ENCODE assay signal across 23 cellular contexts in genomic region chr4:90142091-90142490, GRCh38. TPM values are rescaled to one million over a fixed set of nuclear protein-coding genes. Genes with fewer than 3 reads are reported as not detected.
DNase-seq lines count a peak whose midpoint lies in the region; ATAC-seq and TF ChIP-seq lines count a peak whose summit lies in the region.
"Had no signal": no experiment of that assay in that cellular context is flagged by ENCODE, and none has a peak within 500 bp of the region (broad histone marks: within the 10 kb centered on the region; RNA-seq: fewer than 3 reads in every experiment).

No MANE protein-coding gene starts in this region.

- no peak for TF ChIP-seq CTCF in neural cell (IDR thresholded peaks at IDR 0.05; ENCODE audit: poor library complexity, severe bottlenecking)

- H3K27ac ChIP-seq in neural cell (ENCODE audit: low read length) = no peak overlapping the region
- H3K27ac ChIP-seq: BLaER1, HL-60, RWPE1, SJSA1 had no signal

- H3K79me2 ChIP-seq in neural cell (replicated peaks; ENCODE audit: insufficient read depth, low read length) = peaks cover 18% of the 10 kb centered on the region

- H3K9me2 ChIP-seq in neural cell (ENCODE audit: insufficient read depth, low read length) = no peaks in the 10 kb centered on the region

- H3K9me3 ChIP-seq in neural cell (ENCODE audit: low read length) = no peaks in the 10 kb centered on the region
- H3K9me3 ChIP-seq: BLaER1, SJSA1 had no signal

- no peaks in the 10 kb centered on the region for H3K27me3 ChIP-seq in neural cell (ENCODE audit: insufficient read depth, low read depth, low read length)
- H3K27me3 ChIP-seq: BLaER1 had no signal

- no peak for TF ChIP-seq RAD21 in neural cell (conservative IDR thresholded peaks at IDR 0.05)

- DNase-seq in DMS 273 (lab: John Stamatoyannopoulos, UW; ENCODE audit: unreplicated experiment) (peak; percentile 6), DMS 273 treated with DMSO at 0.1 percent for 48 hours (lab: John Stamatoyannopoulos, UW) (no peak), NCI-H1048 (lab: John Stamatoyannopoulos, UW) (peak; percentile 92), NCI-H82 treated with DMSO at 0.1 percent for 48 hours (lab: John Stamatoyannopoulos, UW; ENCODE audit: unreplicated experiment) (peak; percentile 61), dermis blood vessel endothelial cell (no peak), globus pallidus (ENCODE audit: low spot score) (no peak)
- DNase-seq: 8988T; DND-41; GDM1; HFFc6; NCI-H1092; NCI-H2029; NK-92 treated with Interleukin-12 subunit alpha and Interleukin-12 subunit beta, amount 100 ng/mL, for 24 hours; OCI-M1; T-cell; T1000 had no signal

- no peaks in the 10 kb centered on the region for H3F3A ChIP-seq in neural cell (ENCODE audit: insufficient read depth, low read length, poor library complexity, severe bottlenecking)

- H4K20me1 ChIP-seq in neural cell (ENCODE audit: insufficient read depth) = no peaks in the 10 kb centered on the region
- H4K20me1 ChIP-seq: BLaER1 had no signal

- no peak overlapping the region for H3K9ac ChIP-seq in neural cell (ENCODE audit: low read length)
- H3K9ac ChIP-seq: BLaER1 had no signal

- no peaks in the 10 kb centered on the region for H3K36me3 ChIP-seq in neural cell (ENCODE audit: insufficient read depth, low read length)
- H3K36me3 ChIP-seq: BLaER1, SJSA1 had no signal

- TF ChIP-seq EP300 in neural cell (conservative IDR thresholded peaks at IDR 0.05; ENCODE audit: poor library complexity, severe bottlenecking) = no peak

- H3K4me2 ChIP-seq in neural cell (ENCODE audit: low read length) = no peak overlapping the region
- H3K4me2 ChIP-seq: BLaER1 had no signal

- ATAC-seq in HG03175 (IDR thresholded peaks at IDR 0.05; ENCODE audit: unreplicated experiment) = no peak
- ATAC-seq: K562, T-cell had no signal

- no peak overlapping the region for H2AFZ ChIP-seq in neural cell (ENCODE audit: low read depth, low read length)

- peak overlapping the region; percentile 6 for H3K4me3 ChIP-seq in neural cell (ENCODE audit: low read length)
- H3K4me3 ChIP-seq: BLaER1, K562, SJSA1 had no signal

TF ChIP-seq in neural cell, 6 proteins besides CTCF, POLR2A, EP300 and RAD21:
- TF ChIP-seq TAF1 (IDR thresholded peaks at IDR 0.05; ENCODE audit: low read depth) (no peak), POLR2AphosphoS5 (IDR thresholded peaks at IDR 0.05) (no peak), REST (IDR thresholded peaks at IDR 0.05; ENCODE audit: borderline replicate concordance) (no peak), SMC3 (conservative IDR thresholded peaks at IDR 0.05; ENCODE audit: poor library complexity) (no peak), EZH2 (IDR thresholded peaks at IDR 0.05; ENCODE audit: borderline replicate concordance, insufficient read depth, low read length, poor library complexity, severe bottlenecking) (no peak), MXI1 (conservative IDR thresholded peaks at IDR 0.05; ENCODE audit: poor library complexity, severe bottlenecking) (no peak)

RNA-seq across cellular contexts. Expression of gene CCSER1, which starts 14.9 kb away (rescaled TPM):
- 20.8 and 23.6 TPM in 2 replicates for polyA plus RNA-seq in neural cell
- 375 and 378 TPM in 2 replicates for polyA minus RNA-seq in neural cell
- total RNA-seq in dermis blood vessel endothelial cell = 1.9 and 5.4 TPM in 2 replicates
- total RNA-seq: HFFc6, K562, SJSA1 had no signal
- polyA plus RNA-seq: K562 had no signal

Comparison
In these comparisons a context has a peak if more than half of its experiments do, and no peak if none do; other contexts are left out.
1. DNase-seq: peak in DMS 273 (single experiment), NCI-H1048 (single experiment) and NCI-H82 treated with DMSO at 0.1 percent for 48 hours (single experiment); none in DMS 273 treated with DMSO at 0.1 percent for 48 hours (single experiment), dermis blood vessel endothelial cell (single experiment) and globus pallidus (single experiment).